ENCODE assay signal across 8 cellular contexts in genomic region chr22:47337161-47337621, GRCh38.
DNase-seq lines count a peak whose midpoint lies in the region; ATAC-seq lines count a peak whose summit lies in the region.

No MANE protein-coding gene starts in this region.

- no peak overlapping the region for H3K4me3 ChIP-seq in aorta (ENCODE audit: low read length in 2 of 2)

- peaks cover 3% of the 10 kb centered on the region for H3K9me3 ChIP-seq in aorta (ENCODE audit: control insufficient read depth, low read length)

- WGBS in aorta, 2 donors, result 62 to 67% methylated on average over 8 of the region's 8 CpGs

- ATAC-seq in aorta (ENCODE audit: low FRiP score), result no peak

- no peak overlapping the region for H3K27ac ChIP-seq in aorta (ENCODE audit: low read depth in 1 of 2, low read length in 2 of 2)

- no peaks in the 10 kb centered on the region for H3K4me1 ChIP-seq in aorta (ENCODE audit: control insufficient read depth in 1 of 2, insufficient read depth in 2 of 2, low read length in 2 of 2)

- H3K27me3 ChIP-seq in aorta (ENCODE audit: control insufficient read depth in 1 of 2, insufficient read depth in 2 of 2, low read length in 1 of 2), result no peaks in the 10 kb centered on the region

- no peaks in the 10 kb centered on the region for H3K36me3 ChIP-seq in aorta (ENCODE audit: control insufficient read depth in 1 of 2, insufficient read depth in 2 of 2, low read length in 1 of 2)

- intact Hi-C loops in aorta (cut with DNase I), result no loop called here

- DNase-seq in ELR (ENCODE audit: low read depth), result peak; percentile 55
- DNase-seq in NOMO-1 (lab: John Stamatoyannopoulos, UW; ENCODE audit: unreplicated experiment in 2 of 2), result peak; percentile 90 to 93
- peak; percentile 7 to 11 for DNase-seq in dermis microvascular lymphatic vessel endothelial cell (ENCODE audit: low read depth in 2 of 2)
- DNase-seq in renal cortical epithelial cell (ENCODE audit: low read depth), result peak; percentile 2
- DNase-seq in aorta, result no peak
- no peak for DNase-seq in germinal center (ENCODE audit: low spot score)
- DNase-seq in GDM1 (lab: John Stamatoyannopoulos, UW), result no peak
- no peak for DNase-seq in activated CD4-positive, alpha-beta T cell treated with anti-CD3 and anti-CD28 coated beads for 48 hours

Comparison
In these comparisons a context has a peak if more than half of its experiments do, and no peak if none do; other contexts are left out.
1. DNase-seq: peak in ELR (single experiment), NOMO-1 (2 of 2), dermis microvascular lymphatic vessel endothelial cell (2 of 2) and renal cortical epithelial cell (single experiment); none in aorta (0 of 2), germinal center (single experiment), GDM1 (single experiment) and activated CD4-positive, alpha-beta T cell treated with anti-CD3 and anti-CD28 coated beads for 48 hours (single experiment).